Comparison of ENCODE assay signal across 1 cellular context in the genomic region with DNA sequence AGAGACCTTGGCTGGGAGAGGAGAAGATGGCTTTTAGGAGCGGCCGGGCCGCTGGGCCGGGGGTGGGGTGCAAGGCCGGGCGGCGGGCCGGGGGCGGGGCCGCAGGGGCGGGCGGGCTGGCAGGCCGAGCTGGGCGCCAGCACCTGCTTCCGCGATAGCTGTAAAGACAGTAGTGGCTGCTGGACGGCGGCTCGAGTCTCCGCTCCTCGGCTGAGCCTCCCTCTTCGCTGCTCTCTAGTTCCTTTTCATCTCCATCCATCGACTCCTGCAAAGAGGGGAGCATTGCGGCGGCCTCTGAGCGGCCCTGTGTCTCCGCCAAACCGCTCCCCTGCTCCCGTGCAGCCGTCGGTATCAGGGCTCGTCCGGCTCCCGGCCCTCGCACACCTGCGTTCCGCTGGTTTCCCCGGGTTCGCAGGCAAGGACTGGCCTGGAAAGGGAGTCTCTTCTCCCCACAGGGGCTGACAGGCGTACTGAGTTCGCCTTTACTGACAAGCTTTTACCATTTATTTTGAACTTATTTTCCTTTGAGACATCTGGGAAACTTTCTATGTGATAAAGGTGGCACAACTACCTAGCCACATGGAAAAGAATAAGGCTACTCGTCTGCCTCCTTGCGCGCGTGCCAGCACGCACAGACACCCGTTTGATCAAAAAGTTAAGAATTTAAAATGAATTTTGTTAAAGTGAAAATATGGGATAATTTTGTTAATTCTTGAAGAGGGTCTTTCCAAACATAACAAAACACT.
TF ChIP-seq lines count a peak whose summit lies in the region.

Gene C17orf75, minus strand, starts transcription at position 317 of the 746 bp plus-strand sequence. Its CDS starts 34 bp downstream, at position 283.

TF ChIP-seq in K562, 482 proteins besides CTCF, POLR2A, EP300 and RAD21 (continued from another document and continues in another):
- no peak for TF ChIP-seq ELK3 (CRISPR knock-in tag; IDR thresholded peaks at IDR 0.05)
- no peak for TF ChIP-seq DDX20 (tag; IDR thresholded peaks at IDR 0.05; ENCODE audit: low read depth)
- TF ChIP-seq THRAP3 (IDR thresholded peaks at IDR 0.05; ENCODE audit: borderline replicate concordance): peak; percentile 69; the same call in 1 of the 2 replicates
- TF ChIP-seq NR2C2 (CRISPR knock-in tag; IDR thresholded peaks at IDR 0.05): peak; percentile 59; the same call in 1 of the 2 replicates
- peak; percentile 78 for TF ChIP-seq NR2C2 (tag; IDR thresholded peaks at IDR 0.05)
- TF ChIP-seq ILK (tag; IDR thresholded peaks at IDR 0.05; ENCODE audit: borderline replicate concordance, low read depth): no peak
- no peak for TF ChIP-seq BACH1 (tag; IDR thresholded peaks at IDR 0.05)
- TF ChIP-seq, protein P1, sequence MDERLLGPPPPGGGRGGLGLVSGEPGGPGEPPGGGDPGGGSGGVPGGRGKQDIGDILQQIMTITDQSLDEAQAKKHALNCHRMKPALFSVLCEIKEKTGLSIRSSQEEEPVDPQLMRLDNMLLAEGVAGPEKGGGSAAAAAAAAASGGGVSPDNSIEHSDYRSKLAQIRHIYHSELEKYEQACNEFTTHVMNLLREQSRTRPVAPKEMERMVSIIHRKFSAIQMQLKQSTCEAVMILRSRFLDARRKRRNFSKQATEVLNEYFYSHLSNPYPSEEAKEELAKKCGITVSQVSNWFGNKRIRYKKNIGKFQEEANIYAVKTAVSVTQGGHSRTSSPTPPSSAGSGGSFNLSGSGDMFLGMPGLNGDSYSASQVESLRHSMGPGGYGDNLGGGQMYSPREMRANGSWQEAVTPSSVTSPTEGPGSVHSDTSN (CRISPR knock-in tag; IDR thresholded peaks at IDR 0.05; ENCODE audit: low read depth): no peak
- TF ChIP-seq, protein P1 (tag; conservative IDR thresholded peaks at IDR 0.05; ENCODE audit: low read depth): peak; percentile 36; the same call in 1 of the 2 replicates
- 0 out of 2 replicates have a peak, but pooled peaks have one; percentile 13 for TF ChIP-seq POLR2H (tag; IDR thresholded peaks at IDR 0.05; ENCODE audit: low read depth)
- TF ChIP-seq MAZ (CRISPR knock-in tag; conservative IDR thresholded peaks at IDR 0.05 in 1 of 2, IDR thresholded peaks at IDR 0.05 in 1 of 2): peak; percentile 71 to 96
- TF ChIP-seq, protein P2, sequence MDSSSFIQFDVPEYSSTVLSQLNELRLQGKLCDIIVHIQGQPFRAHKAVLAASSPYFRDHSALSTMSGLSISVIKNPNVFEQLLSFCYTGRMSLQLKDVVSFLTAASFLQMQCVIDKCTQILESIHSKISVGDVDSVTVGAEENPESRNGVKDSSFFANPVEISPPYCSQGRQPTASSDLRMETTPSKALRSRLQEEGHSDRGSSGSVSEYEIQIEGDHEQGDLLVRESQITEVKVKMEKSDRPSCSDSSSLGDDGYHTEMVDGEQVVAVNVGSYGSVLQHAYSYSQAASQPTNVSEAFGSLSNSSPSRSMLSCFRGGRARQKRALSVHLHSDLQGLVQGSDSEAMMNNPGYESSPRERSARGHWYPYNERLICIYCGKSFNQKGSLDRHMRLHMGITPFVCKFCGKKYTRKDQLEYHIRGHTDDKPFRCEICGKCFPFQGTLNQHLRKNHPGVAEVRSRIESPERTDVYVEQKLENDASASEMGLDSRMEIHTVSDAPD (CRISPR knock-in tag; IDR thresholded peaks at IDR 0.05): no peak
- peak; percentile 18; the same call in 1 of the 2 replicates for TF ChIP-seq LEF1 (IDR thresholded peaks at IDR 0.05)
- TF ChIP-seq TRIM24 (IDR thresholded peaks at IDR 0.05): peak in 1 of 2 experiments; percentile 99; a peak in 3 of 4 replicates
- no peak for TF ChIP-seq RAD51 (IDR thresholded peaks at IDR 0.05; ENCODE audit: borderline replicate concordance, low read depth)
- TF ChIP-seq, protein P3, sequence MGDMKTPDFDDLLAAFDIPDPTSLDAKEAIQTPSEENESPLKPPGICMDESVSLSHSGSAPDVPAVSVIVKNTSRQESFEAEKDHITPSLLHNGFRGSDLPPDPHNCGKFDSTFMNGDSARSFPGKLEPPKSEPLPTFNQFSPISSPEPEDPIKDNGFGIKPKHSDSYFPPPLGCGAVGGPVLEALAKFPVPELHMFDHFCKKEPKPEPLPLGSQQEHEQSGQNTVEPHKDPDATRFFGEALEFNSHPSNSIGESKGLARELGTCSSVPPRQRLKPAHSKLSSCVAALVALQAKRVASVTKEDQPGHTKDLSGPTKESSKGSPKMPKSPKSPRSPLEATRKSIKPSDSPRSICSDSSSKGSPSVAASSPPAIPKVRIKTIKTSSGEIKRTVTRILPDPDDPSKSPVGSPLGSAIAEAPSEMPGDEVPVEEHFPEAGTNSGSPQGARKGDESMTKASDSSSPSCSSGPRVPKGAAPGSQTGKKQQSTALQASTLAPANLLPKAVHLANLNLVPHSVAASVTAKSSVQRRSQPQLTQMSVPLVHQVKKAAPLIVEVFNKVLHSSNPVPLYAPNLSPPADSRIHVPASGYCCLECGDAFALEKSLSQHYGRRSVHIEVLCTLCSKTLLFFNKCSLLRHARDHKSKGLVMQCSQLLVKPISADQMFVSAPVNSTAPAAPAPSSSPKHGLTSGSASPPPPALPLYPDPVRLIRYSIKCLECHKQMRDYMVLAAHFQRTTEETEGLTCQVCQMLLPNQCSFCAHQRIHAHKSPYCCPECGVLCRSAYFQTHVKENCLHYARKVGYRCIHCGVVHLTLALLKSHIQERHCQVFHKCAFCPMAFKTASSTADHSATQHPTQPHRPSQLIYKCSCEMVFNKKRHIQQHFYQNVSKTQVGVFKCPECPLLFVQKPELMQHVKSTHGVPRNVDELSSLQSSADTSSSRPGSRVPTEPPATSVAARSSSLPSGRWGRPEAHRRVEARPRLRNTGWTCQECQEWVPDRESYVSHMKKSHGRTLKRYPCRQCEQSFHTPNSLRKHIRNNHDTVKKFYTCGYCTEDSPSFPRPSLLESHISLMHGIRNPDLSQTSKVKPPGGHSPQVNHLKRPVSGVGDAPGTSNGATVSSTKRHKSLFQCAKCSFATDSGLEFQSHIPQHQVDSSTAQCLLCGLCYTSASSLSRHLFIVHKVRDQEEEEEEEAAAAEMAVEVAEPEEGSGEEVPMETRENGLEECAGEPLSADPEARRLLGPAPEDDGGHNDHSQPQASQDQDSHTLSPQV (IDR thresholded peaks at IDR 0.05): peak; percentile 60; the same call in 1 of the 2 replicates
- TF ChIP-seq FOSL1 (tag; conservative IDR thresholded peaks at IDR 0.05): peak; percentile 33; the same call in 1 of the 2 replicates
- no peak for TF ChIP-seq HDGF (IDR thresholded peaks at IDR 0.05)
- TF ChIP-seq ZNF134 (CRISPR knock-in tag; conservative IDR thresholded peaks at IDR 0.05): no peak
- peak; percentile 86 for TF ChIP-seq SMAD4 (CRISPR knock-in tag; conservative IDR thresholded peaks at IDR 0.05)
- peak; percentile 55; the same call in 1 of the 2 replicates for TF ChIP-seq MEF2A (IDR thresholded peaks at IDR 0.05; ENCODE audit: control insufficient read depth, low read depth, low read length)
- TF ChIP-seq TEAD4 (IDR thresholded peaks at IDR 0.05; ENCODE audit: low read length): peak; percentile 54
- no peak for TF ChIP-seq TEAD4 (CRISPR knock-in tag; IDR thresholded peaks at IDR 0.05; ENCODE audit: borderline replicate concordance)
- peak in 1 of 2 experiments; percentile 57; a peak in 2 of 4 replicates for TF ChIP-seq MLLT1 (IDR thresholded peaks at IDR 0.05)
- TF ChIP-seq, protein P4, sequence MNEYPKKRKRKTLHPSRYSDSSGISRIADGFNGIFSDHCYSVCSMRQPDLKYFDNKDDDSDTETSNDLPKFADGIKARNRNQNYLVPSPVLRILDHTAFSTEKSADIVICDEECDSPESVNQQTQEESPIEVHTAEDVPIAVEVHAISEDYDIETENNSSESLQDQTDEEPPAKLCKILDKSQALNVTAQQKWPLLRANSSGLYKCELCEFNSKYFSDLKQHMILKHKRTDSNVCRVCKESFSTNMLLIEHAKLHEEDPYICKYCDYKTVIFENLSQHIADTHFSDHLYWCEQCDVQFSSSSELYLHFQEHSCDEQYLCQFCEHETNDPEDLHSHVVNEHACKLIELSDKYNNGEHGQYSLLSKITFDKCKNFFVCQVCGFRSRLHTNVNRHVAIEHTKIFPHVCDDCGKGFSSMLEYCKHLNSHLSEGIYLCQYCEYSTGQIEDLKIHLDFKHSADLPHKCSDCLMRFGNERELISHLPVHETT (CRISPR knock-in tag; conservative IDR thresholded peaks at IDR 0.05 in 1 of 2, IDR thresholded peaks at IDR 0.05 in 1 of 2): peak in 1 of 2 experiments; percentile 73; a peak in 2 of 4 replicates
- TF ChIP-seq ZNF239 (CRISPR knock-in tag; IDR thresholded peaks at IDR 0.05): peak; percentile 61; the same call in 1 of the 2 replicates
- TF ChIP-seq ZNF583 (CRISPR knock-in tag; IDR thresholded peaks at IDR 0.05): 0 out of 2 replicates have a peak, but pooled peaks have one; percentile 15
- peak in 1 of 2 experiments; percentile 53; a peak in 2 of 4 replicates for TF ChIP-seq ETV6 (IDR thresholded peaks at IDR 0.05; ENCODE audit: borderline replicate concordance in 1 of 2, low read depth in 2 of 2, low read length in 1 of 2)
- TF ChIP-seq ETV6 (CRISPR knock-in tag; IDR thresholded peaks at IDR 0.05; ENCODE audit: borderline replicate concordance): no peak
- TF ChIP-seq KDM2B (CRISPR knock-in tag; IDR thresholded peaks at IDR 0.05): peak; percentile 71; the same call in 1 of the 2 replicates
- 0 out of 2 replicates have a peak, but pooled peaks have one; percentile 31 for TF ChIP-seq RHOXF2B (CRISPR knock-in tag; conservative IDR thresholded peaks at IDR 0.05)
- TF ChIP-seq GABPB2 (CRISPR knock-in tag; conservative IDR thresholded peaks at IDR 0.05): peak; percentile 64; the same call in 1 of the 2 replicates
- TF ChIP-seq, protein P5, sequence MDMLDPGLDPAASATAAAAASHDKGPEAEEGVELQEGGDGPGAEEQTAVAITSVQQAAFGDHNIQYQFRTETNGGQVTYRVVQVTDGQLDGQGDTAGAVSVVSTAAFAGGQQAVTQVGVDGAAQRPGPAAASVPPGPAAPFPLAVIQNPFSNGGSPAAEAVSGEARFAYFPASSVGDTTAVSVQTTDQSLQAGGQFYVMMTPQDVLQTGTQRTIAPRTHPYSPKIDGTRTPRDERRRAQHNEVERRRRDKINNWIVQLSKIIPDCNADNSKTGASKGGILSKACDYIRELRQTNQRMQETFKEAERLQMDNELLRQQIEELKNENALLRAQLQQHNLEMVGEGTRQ (CRISPR knock-in tag; IDR thresholded peaks at IDR 0.05): peak; percentile 21; the same call in 1 of the 2 replicates
- TF ChIP-seq RFX7 (CRISPR knock-in tag; IDR thresholded peaks at IDR 0.05): 0 out of 2 replicates have a peak, but pooled peaks have one; percentile 15
- no peak for TF ChIP-seq SPI1 (IDR thresholded peaks at IDR 0.05; ENCODE audit: borderline replicate concordance, low read depth, low read length)
- peak; percentile 73 for TF ChIP-seq ETV1 (tag; conservative IDR thresholded peaks at IDR 0.05; ENCODE audit: low read depth)
- TF ChIP-seq KDM4B (IDR thresholded peaks at IDR 0.05; ENCODE audit: borderline replicate concordance in 2 of 2, low read depth in 1 of 2): peak in 1 of 2 experiments; percentile 92; a peak in 2 of 4 replicates
- TF ChIP-seq OTX1 (CRISPR knock-in tag; IDR thresholded peaks at IDR 0.05): peak; percentile 65; the same call in 1 of the 2 replicates
- no peak for TF ChIP-seq RNF219 (CRISPR knock-in tag; IDR thresholded peaks at IDR 0.05)
- 0 out of 2 replicates have a peak, but pooled peaks have one; percentile 17 for TF ChIP-seq ZNF175 (CRISPR knock-in tag; IDR thresholded peaks at IDR 0.05; ENCODE audit: low read depth)
- TF ChIP-seq PHF8 (IDR thresholded peaks at IDR 0.05; ENCODE audit: borderline replicate concordance, low read length): peak; percentile 72; the same call in 1 of the 2 replicates
- TF ChIP-seq ZFPM2 (CRISPR knock-in tag; IDR thresholded peaks at IDR 0.05): no peak
